In the genomic region with DNA sequence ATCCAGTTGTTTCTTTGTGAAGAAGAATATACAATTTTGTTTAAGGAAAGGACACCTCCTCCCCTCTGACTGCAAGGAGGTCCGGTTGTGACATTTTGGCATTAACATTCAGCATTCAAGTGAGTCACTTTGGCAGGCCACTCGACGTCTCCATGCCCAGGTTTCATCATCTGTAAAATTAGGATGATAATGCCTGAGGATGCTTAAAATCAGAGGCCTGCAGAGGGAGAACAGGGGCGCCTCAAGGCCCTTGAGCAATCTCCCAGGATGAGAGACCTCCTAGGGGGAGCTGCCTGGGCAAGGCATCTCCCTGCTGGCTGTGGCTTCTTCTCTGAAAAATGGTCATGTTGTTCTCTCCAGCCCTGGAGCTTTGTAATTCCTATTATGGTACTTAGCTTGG, we compare ENCODE assay signal across 29 cellular contexts.
A peak's percentile ranks its signal among the peaks of the same experiment; 100 is the strongest.
DNase-seq lines count a peak whose midpoint lies in the region; ATAC-seq and TF ChIP-seq lines count a peak whose summit lies in the region.
"Had no signal": no experiment of that assay in that cellular context is flagged by ENCODE, and none has a peak within 500 bp of the region (broad histone marks: within the 10 kb centered on the region; RNA-seq: fewer than 3 reads in every experiment).

No MANE protein-coding gene starts in this region.

- H3K27me3 ChIP-seq in GM23338 (ENCODE audit: insufficient read depth) = no peaks in the 10 kb centered on the region
- H3K27me3 ChIP-seq in heart right ventricle = no peaks in the 10 kb centered on the region
- H3K27me3 ChIP-seq in psoas muscle (ENCODE audit: insufficient read depth in 3 of 3, low read length in 2 of 3) = no peaks in the 10 kb centered on the region
- H3K27me3 ChIP-seq: esophagus squamous epithelium, vagina had no signal

- H3K27me3 Mint-ChIP-seq in GM23338 (ENCODE audit: insufficient read depth, low read depth, poor library complexity) = no peaks in the 10 kb centered on the region
- no peaks in the 10 kb centered on the region for H3K27me3 Mint-ChIP-seq in WTC11 (ENCODE audit: low read depth)
- H3K27me3 Mint-ChIP-seq: activated CD8-positive, alpha-beta memory T cell treated with anti-CD3 and anti-CD28 coated beads, Interleukin-2, amount 10 ng/mL, durations not matched to agents 7 days and 5 days had no signal

- intact Hi-C loops in heart right ventricle (cut with DNase I) (loop anchor here in 3 of 10 donors (2.0 to 10.0 kb wide), 3 partner anchors 134 to 236 kb away; partner anchors contain the start of gene CACNA2D3 (in 1 of the 3)), psoas muscle (cut with DNase I) (loop anchor here (5.0 kb wide), 1 partner anchor 211 kb away; no protein-coding TSS in a partner anchor)

- H3K36me3 ChIP-seq in GM23338 (ENCODE audit: insufficient read depth) (no peaks in the 10 kb centered on the region), heart right ventricle (no peaks in the 10 kb centered on the region), psoas muscle (ENCODE audit: insufficient read depth in 1 of 2, low read depth in 1 of 2) (no peaks in the 10 kb centered on the region)
- H3K36me3 ChIP-seq: esophagus squamous epithelium, vagina, WERI-Rb-1 had no signal

- H3K4me1 Mint-ChIP-seq in GM23338 (peaks cover 11% of the 10 kb centered on the region), WTC11 (peaks cover 18% of the 10 kb centered on the region)
- H3K4me1 Mint-ChIP-seq: activated CD8-positive, alpha-beta memory T cell treated with anti-CD3 and anti-CD28 coated beads, Interleukin-2, amount 10 ng/mL, durations not matched to agents 7 days and 5 days had no signal

- 0 out of 2 replicates have a peak overlapping the region, but pooled peaks have one; percentile 29 for H2AFZ ChIP-seq in GM23338

- no peaks in the 10 kb centered on the region for H3F3A ChIP-seq in GM23338 (replicated peaks; ENCODE audit: low read depth)

- 37 to 39% methylated on average over 4 of the region's 4 CpGs for WGBS in heart right ventricle, 2 donors
- WGBS in psoas muscle, 3 donors = 31 to 43% (median 34%) methylated on average over 4 of the region's 4 CpGs

- H3K79me2 ChIP-seq in GM23338 (replicated peaks; ENCODE audit: insufficient read depth) = no peaks in the 10 kb centered on the region

- H3K4me3 ChIP-seq in GM23338 = no peak overlapping the region
- no peak overlapping the region for H3K4me3 ChIP-seq in heart right ventricle
- no peak overlapping the region for H3K4me3 ChIP-seq in psoas muscle
- H3K4me3 ChIP-seq: coronary artery, esophagus squamous epithelium, vagina had no signal

- 0 out of 2 replicates have a peak, but pooled peaks cover 6% of the 10 kb centered on the region for H3K9me2 ChIP-seq in GM23338 (ENCODE audit: insufficient read depth)

- CTCF ChIA-PET in WTC11 (lab: Charles Lee) = interaction anchor here (0.8 to 2.4 kb wide), 4 partner anchors 16 to 420 kb away, joined by 3 to 12 read pairs (median 6); no protein-coding TSS in a partner anchor

- H3K4me1 ChIP-seq in GM23338 (ENCODE audit: insufficient read depth) = peaks cover 9% of the 10 kb centered on the region
- H3K4me1 ChIP-seq in heart right ventricle = peaks cover 0 to 64% (median 29%) of the 10 kb centered on the region in 9 donors
- peaks cover 44% of the 10 kb centered on the region for H3K4me1 ChIP-seq in psoas muscle

- H3K36me3 Mint-ChIP-seq in GM23338 (ENCODE audit: low read depth) (no peaks in the 10 kb centered on the region), WTC11 (no peaks in the 10 kb centered on the region)
- H3K36me3 Mint-ChIP-seq: activated CD8-positive, alpha-beta memory T cell treated with anti-CD3 and anti-CD28 coated beads, Interleukin-2, amount 10 ng/mL, durations not matched to agents 7 days and 5 days had no signal

- H3K9me3 Mint-ChIP-seq in GM23338 (no peaks in the 10 kb centered on the region), WTC11 (no peaks in the 10 kb centered on the region)
- H3K9me3 Mint-ChIP-seq: activated naive CD4-positive, alpha-beta T cell treated with anti-CD3 and anti-CD28 coated beads for 36 hours had no signal

- DNase-seq in GM23338 (ENCODE audit: low spot score) (no peak), WTC11 (ENCODE audit: low spot score) (no peak), heart right ventricle (no peak), psoas muscle (peak; percentile 46 to 77), dermis blood vessel endothelial cell (no peak), cortex of kidney (lab: John Stamatoyannopoulos, UW) (no peak), RKO (ENCODE audit: low spot score) (no peak), SHP77 treated with DMSO at 0.1 percent for 48 hours (lab: John Stamatoyannopoulos, UW) (no peak)
- DNase-seq: activated CD4-positive, alpha-beta T cell treated with anti-CD3 and anti-CD28 coated beads, Interleukin-2, amount 50 U/mL, for 1 hour; activated CD8-positive, alpha-beta memory T cell treated with anti-CD3 and anti-CD28 coated beads, Interleukin-2, amount 10 ng/mL, durations not matched to agents 7 days and 5 days; activated naive CD4-positive, alpha-beta T cell treated with anti-CD3 and anti-CD28 coated beads for 36 hours; activated T-cell treated with anti-CD3 and anti-CD28 coated beads, Interleukin-2, amount 50 U/mL, for 72 hours; amygdala; EL; esophagus squamous epithelium; glutamatergic neuron; GOT3; KG1; kidney glomerular epithelial cell; NCI-H2171 treated with DMSO at 0.1 percent for 48 hours; NCI-H526 treated with DMSO at 0.1 percent for 48 hours; nucleus accumbens; stimulated activated CD4-positive, alpha-beta T cell treated with anti-CD3 and anti-CD28 coated beads, Interleukin-4, amount 100 ng/mL, for 4 hours; stimulated activated naive CD4-positive, alpha-beta T cell; WERI-Rb-1 had no signal

- no peaks in the 10 kb centered on the region for H4K20me1 ChIP-seq in GM23338 (replicated peaks; ENCODE audit: insufficient read depth)

- H3K4me3 Mint-ChIP-seq in GM23338 = no peak overlapping the region
- no peak overlapping the region for H3K4me3 Mint-ChIP-seq in WTC11
- H3K4me3 Mint-ChIP-seq: activated CD8-positive, alpha-beta memory T cell treated with anti-CD3 and anti-CD28 coated beads, Interleukin-2, amount 10 ng/mL, durations not matched to agents 7 days and 5 days; activated naive CD4-positive, alpha-beta T cell treated with anti-CD3 and anti-CD28 coated beads for 36 hours; activated T-cell treated with anti-CD3 and anti-CD28 coated beads, Interleukin-2, amount 50 U/mL, for 72 hours had no signal

- peak overlapping the region; percentile 57; the same call in 1 of the 2 replicates for H3K4me2 ChIP-seq in GM23338

- H3K9me3 ChIP-seq in heart right ventricle (no peaks in the 10 kb centered on the region), psoas muscle (no peaks in the 10 kb centered on the region)
- H3K9me3 ChIP-seq: esophagus squamous epithelium, vagina had no signal

- ATAC-seq in GM23338 (peak; percentile 56), WTC11 (peak; percentile 34; the same call in 1 of the 2 replicates), heart right ventricle (peak in 1 of 8 donors; percentile 23), psoas muscle (peak; percentile 36 to 82 (median 66))
- ATAC-seq: activated CD8-positive, alpha-beta memory T cell treated with anti-CD3 and anti-CD28 coated beads, Interleukin-2, amount 10 ng/mL, durations not matched to agents 7 days and 5 days; activated T-cell treated with anti-CD3 and anti-CD28 coated beads, Interleukin-2, amount 50 U/mL, for 72 hours; SK-N-SH treated with all-trans-retinoic acid at 6 μM for 48 hours had no signal

- POLR2A ChIA-PET in WTC11 (lab: Charles Lee) = no interaction called here

- H3K27ac ChIP-seq in GM23338 (ENCODE audit: low read depth) (no peak overlapping the region), heart right ventricle (peak overlapping the region in 9 of 10 donors; percentile 24 to 75 (median 64)), psoas muscle (peak overlapping the region; percentile 76)
- H3K27ac ChIP-seq: coronary artery, esophagus squamous epithelium, RWPE1, vagina, WERI-Rb-1 had no signal

- H3K27ac Mint-ChIP-seq in GM23338 (no peak overlapping the region), WTC11 (no peak overlapping the region)
- H3K27ac Mint-ChIP-seq: activated CD8-positive, alpha-beta memory T cell treated with anti-CD3 and anti-CD28 coated beads, Interleukin-2, amount 10 ng/mL, durations not matched to agents 7 days and 5 days; activated naive CD4-positive, alpha-beta T cell treated with anti-CD3 and anti-CD28 coated beads for 36 hours; activated T-cell treated with anti-CD3 and anti-CD28 coated beads, Interleukin-2, amount 50 U/mL, for 72 hours had no signal

- TF ChIP-seq CTCF in GM23338 (conservative IDR thresholded peaks at IDR 0.05; ENCODE audit: low read depth in 2 of 2) (no peak), WTC11 (IDR thresholded peaks at IDR 0.05) (no peak), heart right ventricle (IDR thresholded peaks at IDR 0.05) (no peak), psoas muscle (IDR thresholded peaks at IDR 0.05) (no peak)

TF ChIP-seq in GM23338, 12 proteins besides CTCF, POLR2A, EP300 and RAD21 (continues in another document):
- no peak for TF ChIP-seq JUNB (IDR thresholded peaks at IDR 0.05; ENCODE audit: unreplicated experiment)
- TF ChIP-seq NANOG (IDR thresholded peaks at IDR 0.05; ENCODE audit: borderline replicate concordance) = no peak

TF ChIP-seq in WTC11, 78 proteins besides CTCF, POLR2A, EP300 and RAD21:
- TF ChIP-seq ZNF423 (CRISPR knock-in tag; IDR thresholded peaks at IDR 0.05) = peak; percentile 66; the same call in 1 of the 2 replicates
- TF ChIP-seq ZNF138 (CRISPR knock-in tag; conservative IDR thresholded peaks at IDR 0.05) = no peak
TF ChIP-seq in WTC11: peak in this region for 1.

Comparison
In these comparisons a context has a peak if more than half of its experiments do, and no peak if none do; other contexts are left out.
1. DNase-seq: peak in psoas muscle (2 of 2); none in GM23338 (single experiment), WTC11 (single experiment), heart right ventricle (0 of 2), dermis blood vessel endothelial cell (single experiment), cortex of kidney (single experiment), RKO (single experiment) and SHP77 treated with DMSO at 0.1 percent for 48 hours (single experiment).